In the genomic region with DNA sequence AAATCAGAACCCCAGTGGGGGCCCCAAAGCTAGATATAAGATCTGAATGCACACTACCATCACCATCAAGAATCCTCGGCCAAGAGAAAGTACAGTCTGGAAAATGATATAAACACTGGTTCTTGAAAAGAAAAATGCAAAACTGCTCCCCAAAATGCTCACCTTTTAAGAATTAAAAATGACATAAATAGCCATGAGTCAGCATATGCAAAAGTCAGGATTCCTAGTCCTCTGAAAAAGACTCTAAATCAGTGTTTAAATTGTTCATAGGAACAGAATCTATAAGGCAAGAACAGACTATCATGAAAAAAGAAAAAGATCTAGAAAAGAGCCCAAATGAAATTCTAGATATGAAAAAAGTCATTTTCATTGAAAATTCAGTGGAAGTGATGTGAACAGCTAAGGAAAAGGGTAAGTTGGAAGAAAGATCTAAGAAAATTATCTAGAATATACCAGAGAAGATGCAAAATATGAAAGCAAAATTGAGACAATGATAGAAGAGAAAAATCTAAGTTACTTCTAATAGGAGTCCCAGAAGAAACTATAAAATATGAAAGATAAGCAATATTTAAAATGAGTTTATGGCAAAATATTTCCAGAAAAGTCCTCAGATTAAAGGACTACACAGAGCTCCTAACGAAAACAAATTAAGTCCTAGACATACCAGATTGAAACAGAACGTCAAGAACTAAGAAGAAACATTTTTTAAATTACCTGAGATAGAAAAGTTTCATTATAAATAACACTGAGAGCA, we compare ENCODE assay signal across 1 cellular context.
TF ChIP-seq lines count a peak whose summit lies in the region.

No MANE protein-coding gene starts in this region.

TF ChIP-seq in A549, 52 proteins besides CTCF, POLR2A, EP300 and RAD21:
- TF ChIP-seq ZSCAN20 (CRISPR knock-in tag; IDR thresholded peaks at IDR 0.05) (no peak), MAFK (IDR thresholded peaks at IDR 0.05; ENCODE audit: partially characterized antibody) (peak; percentile 82), CEBPB (IDR thresholded peaks at IDR 0.05) (no peak)
TF ChIP-seq in A549: peak in this region for 1.
